In the genomic region with DNA sequence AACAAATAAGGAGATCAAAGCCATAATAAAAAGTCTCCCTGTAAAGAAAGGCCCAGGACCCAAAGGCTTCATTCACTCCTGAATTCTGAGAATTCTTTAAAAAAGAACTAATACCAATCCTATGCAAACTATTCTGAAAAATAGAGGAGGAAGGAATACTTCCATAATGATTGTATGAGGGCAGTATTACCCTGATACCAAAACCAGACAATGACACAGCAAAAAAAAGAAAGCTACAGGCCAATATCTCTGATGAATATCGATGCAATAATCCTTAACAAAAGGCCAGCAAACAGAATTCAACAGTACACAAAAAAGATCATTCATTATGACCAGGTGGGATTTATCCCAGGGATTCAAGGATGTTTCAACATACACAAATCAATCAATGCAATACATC, we compare ENCODE assay signal across 26 cellular contexts.
A peak's percentile ranks its signal among the peaks of the same experiment; 100 is the strongest.
DNase-seq lines count a peak whose midpoint lies in the region; ATAC-seq, FAIRE-seq and TF ChIP-seq lines count a peak whose summit lies in the region.
"Had no signal": no experiment of that assay in that cellular context is flagged by ENCODE, and none has a peak within 500 bp of the region (broad histone marks: within the 10 kb centered on the region; RNA-seq: fewer than 3 reads in every experiment).

No MANE protein-coding gene starts in this region.

- no peak overlapping the region for H3K27ac ChIP-seq in HepG2 (ENCODE audit: extremely low read length, insufficient read depth, low read length)
- H3K27ac ChIP-seq in right lobe of liver, result no peak overlapping the region
- H3K27ac ChIP-seq in GM23338 (ENCODE audit: low read depth), result no peak overlapping the region
- H3K27ac ChIP-seq: BLaER1 treated with 17β-estradiol and CSF1 and Interleukin-3, amounts not matched to agents 10 nM and 100 nM; C4-2B had no signal

- H4K20me1 ChIP-seq in HepG2 (ENCODE audit: insufficient read depth, low read length) (no peaks in the 10 kb centered on the region), GM23338 (replicated peaks; ENCODE audit: insufficient read depth) (no peaks in the 10 kb centered on the region)
- H4K20me1 ChIP-seq: BLaER1 treated with 17β-estradiol and CSF1 and Interleukin-3, amounts not matched to agents 10 nM and 100 nM had no signal

- TF ChIP-seq EP300 in HepG2 (IDR thresholded peaks at IDR 0.05; ENCODE audit: low read depth in 2 of 2, low read length in 2 of 2) (no peak), HepG2 (CRISPR knock-in tag; IDR thresholded peaks at IDR 0.05; ENCODE audit: borderline replicate concordance) (no peak)

- H2AFZ ChIP-seq in HepG2 (ENCODE audit: low read length) (no peak overlapping the region), GM23338 (no peak overlapping the region)

- H3K9ac ChIP-seq in HepG2 (ENCODE audit: insufficient read depth, low read depth, low read length), result no peak overlapping the region
- H3K9ac ChIP-seq: BLaER1 treated with 17β-estradiol and CSF1 and Interleukin-3, amounts not matched to agents 10 nM and 100 nM had no signal

- WGBS in HepG2 (ENCODE audit: low lambda C conversion rate), result 1% methylated on average over 1 of the region's 1 CpG
- WGBS in right lobe of liver (ENCODE audit: insufficient coverage, low coverage, low lambda C conversion rate, missing lambda C conversion rate), result 62% methylated on average over 1 of the region's 1 CpG

- no peaks in the 10 kb centered on the region for H3F3A ChIP-seq in GM23338 (replicated peaks; ENCODE audit: low read depth)

- H3K27me3 ChIP-seq in HepG2 (ENCODE audit: control insufficient read depth in 1 of 2, insufficient read depth in 2 of 2, low read length in 2 of 2) (no peaks in the 10 kb centered on the region), right lobe of liver (no peaks in the 10 kb centered on the region), GM23338 (ENCODE audit: insufficient read depth) (no peaks in the 10 kb centered on the region)
- H3K27me3 ChIP-seq: BLaER1 treated with 17β-estradiol and CSF1 and Interleukin-3, amounts not matched to agents 10 nM and 100 nM had no signal

- H3K27ac Mint-ChIP-seq in GM23338, result 0 out of 2 replicates have a peak overlapping the region, but pooled peaks have one; percentile 53
- no peak overlapping the region for H3K27ac Mint-ChIP-seq in effector memory CD8-positive, alpha-beta T cell
- H3K27ac Mint-ChIP-seq: B cell; CD4-positive, alpha-beta T cell; CD8-positive, alpha-beta T cell had no signal

- POLR2A ChIA-PET in HepG2 (lab: Yijun Ruan, JAX), result no interaction called here

- H3K79me2 ChIP-seq in HepG2 (ENCODE audit: insufficient read depth, low read length) (no peaks in the 10 kb centered on the region), GM23338 (replicated peaks; ENCODE audit: insufficient read depth) (no peaks in the 10 kb centered on the region)

- DNase-seq in HepG2 (ENCODE audit: low spot score) (no peak), right lobe of liver (no peak), GM23338 (ENCODE audit: low spot score) (no peak), OCI-M1 (lab: John Stamatoyannopoulos, UW) (peak; percentile 3), HuH-7 (ENCODE audit: low spot score) (no peak), D341Med (ENCODE audit: low spot score) (no peak)
- no peak for DNase-seq in effector memory CD8-positive, alpha-beta T cell
- DNase-seq: 8988T; AML-193; Caco-2; Calu3; CD4-positive, alpha-beta T cell; CD8-positive, alpha-beta T cell; DMS 273 treated with DMSO at 0.1 percent for 48 hours; DMS153; DMS53; DMS79; DND-41; EL; GDM1 had no signal

- H3K4me2 ChIP-seq in HepG2 (ENCODE audit: low read depth, low read length) (no peak overlapping the region), GM23338 (no peak overlapping the region)
- H3K4me2 ChIP-seq: BLaER1 treated with 17β-estradiol and CSF1 and Interleukin-3, amounts not matched to agents 10 nM and 100 nM had no signal

- intact Hi-C loops in HepG2 (cut with micrococcal nuclease; ENCODE audit: unreplicated experiment), result no loop called here
- intact Hi-C loops in right lobe of liver (cut with DNase I), result no loop called here

- peaks cover 12% of the 10 kb centered on the region for H3K9me3 Mint-ChIP-seq in GM23338
- peaks cover 1 to 24% of the 10 kb centered on the region in 2 donors for H3K9me3 Mint-ChIP-seq in effector memory CD8-positive, alpha-beta T cell

- CTCF ChIA-PET in HepG2 (lab: Yijun Ruan, JAX; ENCODE audit: low intra/inter-chr PET ratio, low total read pairs), result no interaction called here

- no peak overlapping the region for H3K4me3 Mint-ChIP-seq in GM23338
- H3K4me3 Mint-ChIP-seq in effector memory CD8-positive, alpha-beta T cell, result no peak overlapping the region
- H3K4me3 Mint-ChIP-seq: B cell; CD4-positive, alpha-beta T cell; CD8-positive, alpha-beta T cell had no signal

- H3K4me1 ChIP-seq in HepG2 (ENCODE audit: insufficient read depth, low read length), result no peaks in the 10 kb centered on the region
- H3K4me1 ChIP-seq in right lobe of liver, result no peaks in the 10 kb centered on the region
- H3K4me1 ChIP-seq in GM23338 (ENCODE audit: insufficient read depth), result no peaks in the 10 kb centered on the region
- H3K4me1 ChIP-seq: BLaER1 treated with 17β-estradiol and CSF1 and Interleukin-3, amounts not matched to agents 10 nM and 100 nM; Caco-2 had no signal

- H3K4me1 Mint-ChIP-seq in GM23338, result no peaks in the 10 kb centered on the region
- no peaks in the 10 kb centered on the region for H3K4me1 Mint-ChIP-seq in effector memory CD8-positive, alpha-beta T cell (ENCODE audit: low read depth in 2 of 2)
- H3K4me1 Mint-ChIP-seq: B cell had no signal

- H3K4me3 ChIP-seq in HepG2 (replicated peaks in 1 of 3; ENCODE audit: insufficient read depth in 1 of 3, low read depth in 2 of 3, low read length in 3 of 3) (no peak overlapping the region), right lobe of liver (no peak overlapping the region), GM23338 (no peak overlapping the region)
- H3K4me3 ChIP-seq: BLaER1 treated with 17β-estradiol and CSF1 and Interleukin-3, amounts not matched to agents 10 nM and 100 nM; GM12878 had no signal

- H3K27me3 Mint-ChIP-seq in GM23338 (ENCODE audit: insufficient read depth, low read depth, poor library complexity), result peaks cover 4% of the 10 kb centered on the region
- H3K27me3 Mint-ChIP-seq in effector memory CD8-positive, alpha-beta T cell, result no peaks in the 10 kb centered on the region
- H3K27me3 Mint-ChIP-seq: B cell; CD4-positive, alpha-beta T cell had no signal

- H3K9me2 ChIP-seq in GM23338 (ENCODE audit: insufficient read depth), result no peaks in the 10 kb centered on the region

- TF ChIP-seq CTCF in HepG2 (CRISPR knock-in tag; IDR thresholded peaks at IDR 0.05) (no peak), right lobe of liver (IDR thresholded peaks at IDR 0.05) (no peak), GM23338 (conservative IDR thresholded peaks at IDR 0.05; ENCODE audit: low read depth in 2 of 2) (no peak)

- TF ChIP-seq POLR2A in HepG2 (IDR thresholded peaks at IDR 0.05; ENCODE audit: insufficient read depth in 1 of 2, low read depth in 2 of 2, low read length in 2 of 2) (no peak), right lobe of liver (IDR thresholded peaks at IDR 0.05) (no peak)

- H3K36me3 Mint-ChIP-seq in GM23338 (ENCODE audit: low read depth), result peaks cover 8% of the 10 kb centered on the region
- H3K36me3 Mint-ChIP-seq in effector memory CD8-positive, alpha-beta T cell (ENCODE audit: insufficient read depth), result no peaks in the 10 kb centered on the region
- H3K36me3 Mint-ChIP-seq: CD8-positive, alpha-beta T cell had no signal

- in situ Hi-C loops in HepG2 (cut with HindIII; ENCODE audit: extremely low pct_ligation_motif_present, low pct_unique_long_range_greater_than_20kb), result no loop called here

- FAIRE-seq in HepG2 (lab: Jason Lieb, UNC), result no peak
- FAIRE-seq: GM12878, GM12892, GM18507 had no signal

- ATAC-seq in HepG2 (no peak), right lobe of liver (no peak), GM23338 (no peak)
- no peak for ATAC-seq in effector memory CD8-positive, alpha-beta T cell (replicated peaks)
- ATAC-seq: CD8-positive, alpha-beta T cell; GM12878 had no signal

- H3K36me3 ChIP-seq in HepG2 (replicated peaks in 1 of 2; ENCODE audit: control insufficient read depth in 1 of 2, insufficient read depth in 2 of 2, low read length in 2 of 2) (no peaks in the 10 kb centered on the region), right lobe of liver (no peaks in the 10 kb centered on the region), GM23338 (ENCODE audit: insufficient read depth) (no peaks in the 10 kb centered on the region; the same call in 1 of the 2 replicates)
- H3K36me3 ChIP-seq: BLaER1 treated with 17β-estradiol and CSF1 and Interleukin-3, amounts not matched to agents 10 nM and 100 nM had no signal

- peaks cover 91% of the 10 kb centered on the region for H3K9me3 ChIP-seq in HepG2 (ENCODE audit: low read length)
- no peaks in the 10 kb centered on the region for H3K9me3 ChIP-seq in right lobe of liver
- H3K9me3 ChIP-seq: Caco-2 had no signal

- no TSS peak for BruUV-seq in HepG2 (replicated peaks; lab: Mats Ljungman, UMichigan)

- TF ChIP-seq RAD21 in HepG2 (CRISPR knock-in tag; IDR thresholded peaks at IDR 0.05), result no peak

TF ChIP-seq in HepG2, 621 proteins besides CTCF, POLR2A, EP300 and RAD21:
- TF ChIP-seq MAFK (conservative IDR thresholded peaks at IDR 0.05 in 1 of 2, IDR thresholded peaks at IDR 0.05 in 1 of 2; ENCODE audit: low read length in 2 of 2) (peak in 1 of 2 experiments; percentile 15; a peak in 1 of 4 replicates), NFIC (IDR thresholded peaks at IDR 0.05; ENCODE audit: low read length) (no peak), NONO (IDR thresholded peaks at IDR 0.05) (no peak), NONO (CRISPR knock-in tag; conservative IDR thresholded peaks at IDR 0.05) (no peak), RARG (CRISPR knock-in tag; IDR thresholded peaks at IDR 0.05; ENCODE audit: low read depth) (no peak), FOXM1 (CRISPR knock-in tag; IDR thresholded peaks at IDR 0.05) (no peak), ZKSCAN8 (CRISPR knock-in tag; IDR thresholded peaks at IDR 0.05; ENCODE audit: borderline replicate concordance) (no peak), NFE2L2 (IDR thresholded peaks at IDR 0.05; ENCODE audit: low read length) (peak; percentile 94)

TF ChIP-seq in GM23338, 12 proteins besides CTCF, POLR2A, EP300 and RAD21 (continues in another document):
- no peak for TF ChIP-seq POLR2AphosphoS5 (IDR thresholded peaks at IDR 0.05; ENCODE audit: low read depth)
